8 cellular contexts compared by ENCODE assay signal in the genomic region with DNA sequence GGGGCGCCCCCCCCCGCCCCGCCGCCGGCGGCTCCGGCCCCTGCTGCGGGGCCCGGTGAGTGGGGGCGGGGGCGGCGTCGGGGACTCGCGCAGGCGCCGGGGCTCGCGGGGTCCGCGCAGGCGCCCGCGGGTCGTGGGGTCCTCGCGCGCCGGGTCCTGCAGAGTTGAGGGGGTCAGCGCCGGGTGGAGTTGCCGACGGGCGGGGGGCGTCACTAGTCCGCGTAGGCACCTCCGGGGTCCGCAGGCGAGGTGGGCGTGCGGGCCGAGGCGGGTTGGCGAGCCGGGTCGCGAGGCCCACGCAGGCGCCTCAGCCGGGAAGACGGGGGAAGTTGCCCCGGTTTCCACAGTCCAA. TPM values are rescaled to one million over a fixed set of nuclear protein-coding genes. Genes with fewer than 3 reads are reported as not detected.
A peak's percentile ranks its signal among the peaks of the same experiment; 100 is the strongest.
DNase-seq lines count a peak whose midpoint lies in the region; ATAC-seq lines count a peak whose summit lies in the region.

No MANE protein-coding gene starts in this region.

- H3K4me1 Mint-ChIP-seq in activated CD4-positive, alpha-beta T cell treated with anti-CD3 and anti-CD28 coated beads for 36 hours = peaks cover 25% of the 10 kb centered on the region

- CTCF ChIA-PET in activated CD4-positive, alpha-beta T cell treated with anti-CD3 and anti-CD28 coated beads for 36 hours (lab: Charles Lee) = interaction anchor here (0.6 to 0.9 kb wide), 2 partner anchors 22 to 245 kb away, joined by 3 read pairs; a partner anchor contains a TSS

- H3K4me3 ChIP-seq in esophagus (ENCODE audit: low read depth in 1 of 2, low read length in 2 of 2) (peak overlapping the region; percentile 90 to 97), neuron (ENCODE audit: low read length) (peak overlapping the region; percentile 78)

- ATAC-seq in activated CD4-positive, alpha-beta T cell treated with anti-CD3 and anti-CD28 coated beads for 36 hours = no peak
- ATAC-seq in HG03135 (IDR thresholded peaks at IDR 0.05; ENCODE audit: unreplicated experiment) = peak; percentile 5
- peak; percentile 2 to 5 for ATAC-seq in activated CD4-positive, CD25-positive, alpha-beta regulatory T cell treated with anti-CD3 and anti-CD28 coated beads, Interleukin-2, amount 50 U/mL, for 24 hours

- H3K27me3 ChIP-seq in esophagus (ENCODE audit: control insufficient read depth in 1 of 2, insufficient read depth in 2 of 2, low read length in 2 of 2) (no peaks in the 10 kb centered on the region), neuron (ENCODE audit: insufficient read depth, low read length) (no peaks in the 10 kb centered on the region)

- POLR2A ChIA-PET in activated CD4-positive, alpha-beta T cell treated with anti-CD3 and anti-CD28 coated beads for 36 hours (lab: Charles Lee) = interaction anchor here (1.4 to 1.8 kb wide), 2 partner anchors 22 to 126 kb away, joined by 6 to 10 read pairs; a partner anchor contains a TSS

- H3K9me3 ChIP-seq in esophagus (ENCODE audit: control insufficient read depth in 2 of 2, insufficient read depth in 1 of 2, low read depth in 1 of 2, low read length in 1 of 2) (no peaks in the 10 kb centered on the region), neuron (ENCODE audit: low read length) (no peaks in the 10 kb centered on the region)

- H3K36me3 ChIP-seq in esophagus (ENCODE audit: control insufficient read depth in 2 of 2, insufficient read depth in 2 of 2, low read length in 1 of 2) (peaks cover 0 to 11% of the 10 kb centered on the region in 2 donors), neuron (ENCODE audit: insufficient read depth, low read length) (peaks cover 5% of the 10 kb centered on the region)

- H3K4me1 ChIP-seq in esophagus (ENCODE audit: control insufficient read depth in 2 of 2, insufficient read depth in 2 of 2, low read length in 1 of 2) = peaks cover 19 to 21% of the 10 kb centered on the region in 2 donors
- peaks cover 24% of the 10 kb centered on the region for H3K4me1 ChIP-seq in neuron (ENCODE audit: insufficient read depth, low read length)

- H3K9me3 Mint-ChIP-seq in activated CD4-positive, alpha-beta T cell treated with anti-CD3 and anti-CD28 coated beads for 36 hours (ENCODE audit: low read depth) = no peaks in the 10 kb centered on the region

- H3K4me3 Mint-ChIP-seq in activated CD4-positive, alpha-beta T cell treated with anti-CD3 and anti-CD28 coated beads for 36 hours = peak overlapping the region; percentile 95

- peak overlapping the region; percentile 95 to 97 for H3K27ac ChIP-seq in esophagus (ENCODE audit: low read depth in 2 of 2, low read length in 1 of 2)

- H2AFZ ChIP-seq in neuron (ENCODE audit: low read depth, low read length) = peak overlapping the region; percentile 53

- 0% methylated on average over 9 to 53 of the region's 53 CpGs for WGBS in esophagus, 2 donors

- intact Hi-C loops in activated CD4-positive, alpha-beta T cell treated with anti-CD3 and anti-CD28 coated beads for 36 hours (cut with DNase I, micrococcal nuclease) = loop anchor here (2.0 to 10.0 kb wide), 10 partner anchors 42 to 1056 kb away; a partner anchor contains a TSS

- H3K27ac Mint-ChIP-seq in activated CD4-positive, alpha-beta T cell treated with anti-CD3 and anti-CD28 coated beads for 36 hours = no peak overlapping the region

- DNase-seq in activated CD4-positive, alpha-beta T cell treated with anti-CD3 and anti-CD28 coated beads for 36 hours = peak; percentile 65
- no peak for DNase-seq in activated CD4-positive, alpha-beta T cell treated with anti-CD3 and anti-CD28 coated beads for 1 hour
- no peak for DNase-seq in GM19240 (ENCODE audit: insufficient read length, low spot score)
- no peak for DNase-seq in NOMO-1 treated with dmso at 0.1 percent for 144 hours (lab: John Stamatoyannopoulos, UW; ENCODE audit: unreplicated experiment)

- no peaks in the 10 kb centered on the region for H3K27me3 Mint-ChIP-seq in activated CD4-positive, alpha-beta T cell treated with anti-CD3 and anti-CD28 coated beads for 36 hours

- peaks cover 43% of the 10 kb centered on the region for H3K36me3 Mint-ChIP-seq in activated CD4-positive, alpha-beta T cell treated with anti-CD3 and anti-CD28 coated beads for 36 hours (ENCODE audit: low read depth)

RNA-seq across cellular contexts. Expression of a gene that starts 0.4 kb away (rescaled TPM):
- total RNA-seq in activated CD4-positive, alpha-beta T cell treated with anti-CD3 and anti-CD28 coated beads for 36 hours = 100 to 1,000 TPM; 177 to 201 TPM
- polyA plus RNA-seq in esophagus = 10 to 100 TPM; 29.8 to 30.6 TPM

RNA-seq across cellular contexts. Expression of a gene that starts 21.5 kb away (rescaled TPM):
- total RNA-seq in activated CD4-positive, alpha-beta T cell treated with anti-CD3 and anti-CD28 coated beads for 36 hours = 10 to 100 TPM; 41.1 to 45.2 TPM
- polyA plus RNA-seq in esophagus = 10 to 100 TPM; 30.9 to 44.9 TPM

RNA-seq across cellular contexts. Expression of a gene that starts 25.3 kb away (rescaled TPM):
- 1 to 10 TPM; 4.1 to 4.5 TPM for total RNA-seq in activated CD4-positive, alpha-beta T cell treated with anti-CD3 and anti-CD28 coated beads for 36 hours
- polyA plus RNA-seq in esophagus = 1 to 10 TPM in 1 of 2 donors, under 1 TPM in 1; 0.96 to 1.0 TPM

RNA-seq across cellular contexts. Expression of a gene that starts 29.9 kb away (rescaled TPM):
- total RNA-seq in activated CD4-positive, alpha-beta T cell treated with anti-CD3 and anti-CD28 coated beads for 36 hours = 1 to 10 TPM; 4.9 to 9.0 TPM
- polyA plus RNA-seq in esophagus = 1 to 10 TPM; 2.3 to 6.0 TPM

RNA-seq across cellular contexts. Expression of a gene that starts 49.2 kb away (rescaled TPM):
- total RNA-seq in activated CD4-positive, alpha-beta T cell treated with anti-CD3 and anti-CD28 coated beads for 36 hours = not detected
- polyA plus RNA-seq in esophagus = under 1 TPM; 0.10 to 0.19 TPM
